8 cellular contexts compared by ENCODE assay signal in genomic region chr12:48001426-48002178, GRCh38. TPM values are rescaled to one million over a fixed set of nuclear protein-coding genes. Genes with fewer than 3 reads are reported as not detected.
DNase-seq lines count a peak whose midpoint lies in the region; ATAC-seq and TF ChIP-seq lines count a peak whose summit lies in the region.

No MANE protein-coding gene starts in this region.

- no peaks in the 10 kb centered on the region for H3K36me3 ChIP-seq in right atrium auricular region

- TF ChIP-seq CTCF in LNCaP clone FGC (IDR thresholded peaks at IDR 0.05; ENCODE audit: control insufficient read depth, extremely low read depth, insufficient read depth) = no peak
- no peak for TF ChIP-seq CTCF in right atrium auricular region (IDR thresholded peaks at IDR 0.05)
- no peak for TF ChIP-seq CTCF in retinal pigment epithelial cell (conservative IDR thresholded peaks at IDR 0.05; ENCODE audit: low read depth, low read length)

- H3K36me3 Mint-ChIP-seq in activated naive CD8-positive, alpha-beta T cell = no peaks in the 10 kb centered on the region

- ATAC-seq in HG02571 (IDR thresholded peaks at IDR 0.05; ENCODE audit: unreplicated experiment) = no peak
- ATAC-seq in GM21786 (IDR thresholded peaks at IDR 0.05; ENCODE audit: unreplicated experiment) = no peak

- H3K27ac ChIP-seq in right atrium auricular region = peak overlapping the region in 1 of 2 donors; percentile 45

- peaks cover 0 to 44% of the 10 kb centered on the region in 2 donors for H3K4me1 ChIP-seq in right atrium auricular region

- H3K4me3 ChIP-seq in LNCaP clone FGC (ENCODE audit: low read depth, low read length) (peak overlapping the region; percentile 42), right atrium auricular region (peak overlapping the region; percentile 44 to 56), retinal pigment epithelial cell (ENCODE audit: low read length) (peak overlapping the region; percentile 50)

- no peak overlapping the region for H3K27ac Mint-ChIP-seq in activated naive CD8-positive, alpha-beta T cell

- no peaks in the 10 kb centered on the region for H3K9me3 Mint-ChIP-seq in activated naive CD8-positive, alpha-beta T cell (ENCODE audit: low read depth)

- no peaks in the 10 kb centered on the region for H3K9me3 ChIP-seq in right atrium auricular region

- peaks cover 10 to 26% of the 10 kb centered on the region in 2 donors for H3K27me3 ChIP-seq in right atrium auricular region

- H3K27me3 Mint-ChIP-seq in activated naive CD8-positive, alpha-beta T cell = peaks cover 55% of the 10 kb centered on the region

- H3K4me3 Mint-ChIP-seq in activated naive CD8-positive, alpha-beta T cell = peak overlapping the region; percentile 84

- H3K4me1 Mint-ChIP-seq in activated naive CD8-positive, alpha-beta T cell (ENCODE audit: low read depth) = peaks cover 34% of the 10 kb centered on the region

- peak; percentile 83 for DNase-seq in DMS53 (lab: John Stamatoyannopoulos, UW)
- no peak for DNase-seq in LNCaP clone FGC (ENCODE audit: low read depth)
- no peak for DNase-seq in right atrium auricular region (ENCODE audit: low spot score)
- no peak for DNase-seq in retinal pigment epithelial cell (ENCODE audit: low read depth)
- DNase-seq in activated gamma-delta T cell (lab: John Stamatoyannopoulos, UW) = no peak

RNA-seq across cellular contexts. Expression of gene COL2A1, which starts 2.7 kb away (rescaled TPM):
- not detected for total RNA-seq in right atrium auricular region

RNA-seq across cellular contexts. Expression of gene TMEM106C, which starts 38.2 kb away (rescaled TPM):
- total RNA-seq in right atrium auricular region = 100 to 1,000 TPM in 1 of 2 donors, 10 to 100 TPM in 1; 54.7 to 107 TPM
